ENCODE assay signal across 23 cellular contexts in genomic region chr15:25731411-25731810, GRCh38.
DNase-seq lines count a peak whose midpoint lies in the region; ATAC-seq and TF ChIP-seq lines count a peak whose summit lies in the region.
"Had no signal": no experiment of that assay in that cellular context is flagged by ENCODE, and none has a peak within 500 bp of the region (broad histone marks: within the 10 kb centered on the region; RNA-seq: fewer than 3 reads in every experiment).

No MANE protein-coding gene starts in this region.

- no peak for ATAC-seq in activated CD8-positive, alpha-beta T cell treated with anti-CD3 and anti-CD28 coated beads, Interleukin-2, amount 10 ng/mL, durations not matched to agents 7 days and 5 days
- no peak for ATAC-seq in activated CD8-positive, alpha-beta T cell treated with anti-CD3 and anti-CD28 coated beads for 36 hours
- ATAC-seq in stimulated activated naive CD8-positive, alpha-beta T cell treated with anti-CD3 and anti-CD28 coated beads, Interleukin-15, Interleukin-2, amounts not matched to agents 100 U/mL and 50 U/mL, for 24 hours = no peak
- ATAC-seq: GM12878, GM23338, HCT116 had no signal

- H3K36me3 Mint-ChIP-seq in activated CD8-positive, alpha-beta T cell treated with anti-CD3 and anti-CD28 coated beads, Interleukin-2, amount 10 ng/mL, durations not matched to agents 7 days and 5 days (ENCODE audit: low read depth) = peaks cover 35% of the 10 kb centered on the region
- peaks cover 7% of the 10 kb centered on the region for H3K36me3 Mint-ChIP-seq in activated CD8-positive, alpha-beta T cell treated with anti-CD3 and anti-CD28 coated beads for 36 hours (ENCODE audit: low read depth)
- H3K36me3 Mint-ChIP-seq in HFFc6 (ENCODE audit: low read depth) (peaks cover 25% of the 10 kb centered on the region), osteocyte (ENCODE audit: unreplicated experiment) (peaks cover 30% of the 10 kb centered on the region)
- H3K36me3 Mint-ChIP-seq in activated T-cell treated with anti-CD3 and anti-CD28 coated beads, Interleukin-2, amount 50 U/mL, for 24 hours (ENCODE audit: low read depth) = peaks cover 73% of the 10 kb centered on the region

- CTCF ChIA-PET in activated CD8-positive, alpha-beta T cell treated with anti-CD3 and anti-CD28 coated beads, Interleukin-2, amount 10 ng/mL, durations not matched to agents 7 days and 5 days (lab: Charles Lee) = no interaction called here
- CTCF ChIA-PET in activated CD8-positive, alpha-beta T cell treated with anti-CD3 and anti-CD28 coated beads for 36 hours (lab: Charles Lee) = no interaction called here

- POLR2A ChIA-PET in activated CD8-positive, alpha-beta T cell treated with anti-CD3 and anti-CD28 coated beads, Interleukin-2, amount 10 ng/mL, durations not matched to agents 7 days and 5 days (lab: Charles Lee) = no interaction called here
- POLR2A ChIA-PET in activated CD8-positive, alpha-beta T cell treated with anti-CD3 and anti-CD28 coated beads for 36 hours (lab: Charles Lee) = interaction anchor here (0.6 kb wide), 2 partner anchors 421 to 720 kb away, joined by 3 read pairs; no protein-coding TSS in a partner anchor

- TF ChIP-seq CTCF in activated CD8-positive, alpha-beta T cell treated with anti-CD3 and anti-CD28 coated beads for 36 hours (IDR thresholded peaks at IDR 0.05) = no peak
- TF ChIP-seq CTCF in HFFc6 (IDR thresholded peaks at IDR 0.05) (no peak), osteocyte (IDR thresholded peaks at IDR 0.05) (no peak)

- H3K4me3 Mint-ChIP-seq in activated CD8-positive, alpha-beta T cell treated with anti-CD3 and anti-CD28 coated beads, Interleukin-2, amount 10 ng/mL, durations not matched to agents 7 days and 5 days = no peak overlapping the region
- no peak overlapping the region for H3K4me3 Mint-ChIP-seq in activated CD8-positive, alpha-beta T cell treated with anti-CD3 and anti-CD28 coated beads for 36 hours
- no peak overlapping the region for H3K4me3 Mint-ChIP-seq in HFFc6
- H3K4me3 Mint-ChIP-seq in osteocyte (ENCODE audit: unreplicated experiment) = no peak overlapping the region
- no peak overlapping the region for H3K4me3 Mint-ChIP-seq in activated T-cell treated with anti-CD3 and anti-CD28 coated beads, Interleukin-2, amount 50 U/mL, for 24 hours
- H3K4me3 Mint-ChIP-seq: CD4-positive, alpha-beta memory T cell; GM23338 had no signal

- H3K4me1 Mint-ChIP-seq in activated CD8-positive, alpha-beta T cell treated with anti-CD3 and anti-CD28 coated beads, Interleukin-2, amount 10 ng/mL, durations not matched to agents 7 days and 5 days (ENCODE audit: low read depth) = peaks cover 6% of the 10 kb centered on the region
- no peaks in the 10 kb centered on the region for H3K4me1 Mint-ChIP-seq in activated CD8-positive, alpha-beta T cell treated with anti-CD3 and anti-CD28 coated beads for 36 hours (ENCODE audit: low read depth)
- H3K4me1 Mint-ChIP-seq in HFFc6 (ENCODE audit: low read depth) (peaks cover 6% of the 10 kb centered on the region), osteocyte (ENCODE audit: unreplicated experiment) (peaks cover 66% of the 10 kb centered on the region)
- H3K4me1 Mint-ChIP-seq in activated T-cell treated with anti-CD3 and anti-CD28 coated beads, Interleukin-2, amount 50 U/mL, for 24 hours (ENCODE audit: low read depth) = peaks cover 3% of the 10 kb centered on the region
- H3K4me1 Mint-ChIP-seq: GM23338 had no signal

- H3K27ac Mint-ChIP-seq in activated CD8-positive, alpha-beta T cell treated with anti-CD3 and anti-CD28 coated beads, Interleukin-2, amount 10 ng/mL, durations not matched to agents 7 days and 5 days = peak overlapping the region; percentile 10
- no peak overlapping the region for H3K27ac Mint-ChIP-seq in activated CD8-positive, alpha-beta T cell treated with anti-CD3 and anti-CD28 coated beads for 36 hours
- H3K27ac Mint-ChIP-seq in HFFc6 (peak overlapping the region; percentile 8; the same call in 1 of the 2 replicates), osteocyte (ENCODE audit: unreplicated experiment) (peak overlapping the region; percentile 32)
- H3K27ac Mint-ChIP-seq in activated T-cell treated with anti-CD3 and anti-CD28 coated beads, Interleukin-2, amount 50 U/mL, for 24 hours = no peak overlapping the region
- H3K27ac Mint-ChIP-seq: GM23338 had no signal

- no peaks in the 10 kb centered on the region for H3K27me3 Mint-ChIP-seq in activated CD8-positive, alpha-beta T cell treated with anti-CD3 and anti-CD28 coated beads, Interleukin-2, amount 10 ng/mL, durations not matched to agents 7 days and 5 days (ENCODE audit: low read depth)
- H3K27me3 Mint-ChIP-seq in activated CD8-positive, alpha-beta T cell treated with anti-CD3 and anti-CD28 coated beads for 36 hours = no peaks in the 10 kb centered on the region
- H3K27me3 Mint-ChIP-seq in HFFc6 (ENCODE audit: insufficient read depth) (no peaks in the 10 kb centered on the region), osteocyte (ENCODE audit: unreplicated experiment) (no peaks in the 10 kb centered on the region)
- no peaks in the 10 kb centered on the region for H3K27me3 Mint-ChIP-seq in activated T-cell treated with anti-CD3 and anti-CD28 coated beads, Interleukin-2, amount 50 U/mL, for 24 hours
- H3K27me3 Mint-ChIP-seq: CD4-positive, alpha-beta memory T cell had no signal

- H3K9me3 Mint-ChIP-seq in activated CD8-positive, alpha-beta T cell treated with anti-CD3 and anti-CD28 coated beads, Interleukin-2, amount 10 ng/mL, durations not matched to agents 7 days and 5 days (ENCODE audit: insufficient read depth) = no peaks in the 10 kb centered on the region
- H3K9me3 Mint-ChIP-seq in activated CD8-positive, alpha-beta T cell treated with anti-CD3 and anti-CD28 coated beads for 36 hours = no peaks in the 10 kb centered on the region
- no peaks in the 10 kb centered on the region for H3K9me3 Mint-ChIP-seq in HFFc6
- H3K9me3 Mint-ChIP-seq in osteocyte (ENCODE audit: unreplicated experiment) = no peaks in the 10 kb centered on the region
- H3K9me3 Mint-ChIP-seq in activated T-cell treated with anti-CD3 and anti-CD28 coated beads, Interleukin-2, amount 50 U/mL, for 24 hours = no peaks in the 10 kb centered on the region
- H3K9me3 Mint-ChIP-seq: CD4-positive, alpha-beta memory T cell; GM23338 had no signal

- intact Hi-C loops in activated CD8-positive, alpha-beta T cell treated with anti-CD3 and anti-CD28 coated beads for 36 hours (cut with micrococcal nuclease) = loop anchor here (10.0 kb wide), 1 partner anchor 203 kb away; no protein-coding TSS in a partner anchor

- DNase-seq in activated CD8-positive, alpha-beta T cell treated with anti-CD3 and anti-CD28 coated beads, Interleukin-2, amount 10 ng/mL, durations not matched to agents 7 days and 5 days = no peak
- DNase-seq in activated CD8-positive, alpha-beta T cell treated with anti-CD3 and anti-CD28 coated beads for 36 hours = no peak
- DNase-seq in HFFc6 (no peak), ecto neural progenitor cell (ENCODE audit: low spot score) (peak; percentile 20), osteocyte (ENCODE audit: extremely low spot score, unreplicated experiment) (no peak), HCEC 1CT (no peak)
- no peak for DNase-seq in activated T-cell treated with anti-CD3 and anti-CD28 coated beads, Interleukin-2, amount 50 U/mL, for 24 hours
- DNase-seq in stimulated activated naive CD8-positive, alpha-beta T cell treated with anti-CD3 and anti-CD28 coated beads, Interleukin-15, Interleukin-2, amounts not matched to agents 100 U/mL and 50 U/mL, for 24 hours = no peak
- DNase-seq: Calu3; CD4-positive, alpha-beta memory T cell; GF-D8; Kasumi-1; MM.1S; NCI-H1092; NCI-H146; NCI-H2081; NCI-H2171 treated with DMSO at 0.1 percent for 48 hours; NCI-H446 treated with DMSO at 0.1 percent for 48 hours; NK-92 treated with Interleukin-12 subunit alpha and Interleukin-12 subunit beta, amount 100 ng/mL, for 24 hours; SHP77 had no signal

Comparison
In these comparisons a context has a peak if more than half of its experiments do, and no peak if none do; other contexts are left out.
1. H3K27ac Mint-ChIP-seq: peak in activated CD8-positive, alpha-beta T cell treated with anti-CD3 and anti-CD28 coated beads, Interleukin-2, amount 10 ng/mL, durations not matched to agents 7 days and 5 days (single experiment), HFFc6 (single experiment) and osteocyte (single experiment); none in activated CD8-positive, alpha-beta T cell treated with anti-CD3 and anti-CD28 coated beads for 36 hours (single experiment) and activated T-cell treated with anti-CD3 and anti-CD28 coated beads, Interleukin-2, amount 50 U/mL, for 24 hours (single experiment).